ENCODE assay signal across 14 cellular contexts in the genomic region with DNA sequence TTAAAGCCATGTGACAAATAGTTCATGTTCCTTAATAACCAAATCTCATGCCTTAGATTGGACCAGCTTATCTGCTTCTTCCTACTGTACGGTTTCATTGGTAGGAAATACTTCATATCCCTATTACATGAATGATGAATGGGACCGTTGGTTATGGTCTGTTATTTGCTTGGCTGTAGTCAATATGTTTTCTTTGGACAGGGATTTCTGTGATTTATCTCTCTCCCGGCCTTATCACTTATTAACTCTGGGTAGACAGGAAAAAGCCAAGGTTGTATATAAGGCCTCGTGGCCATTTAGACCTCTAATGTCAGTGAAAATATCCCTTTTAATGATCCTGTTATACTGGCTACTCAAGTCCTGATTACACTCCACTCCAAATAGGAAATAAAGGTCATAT.
"Had no signal": no experiment of that assay in that cellular context is flagged by ENCODE, and none has a peak within 500 bp of the region (broad histone marks: within the 10 kb centered on the region; RNA-seq: fewer than 3 reads in every experiment).

No MANE protein-coding gene starts in this region.

- H3K4me3 ChIP-seq: lower lobe of right lung, prostate gland, SK-N-MC, testis had no signal

- H3K4me1 ChIP-seq: prostate gland had no signal

- H3K27ac ChIP-seq: brain microvascular endothelial cell, lower lobe of right lung, prostate gland, SK-N-MC had no signal

- H3K36me3 Mint-ChIP-seq: activated naive CD4-positive, alpha-beta T cell treated with anti-CD3 and anti-CD28 coated beads, Interleukin-2, amount 50 U/mL, for 24 hours had no signal

- H3K27me3 Mint-ChIP-seq: activated naive CD4-positive, alpha-beta T cell treated with anti-CD3 and anti-CD28 coated beads, Interleukin-2, amount 50 U/mL, for 24 hours had no signal

- ATAC-seq: lower lobe of right lung; naive thymus-derived CD4-positive, alpha-beta T cell; stimulated activated naive CD8-positive, alpha-beta T cell treated with anti-CD3 and anti-CD28 coated beads, Interleukin-15, Interleukin-2, amounts not matched to agents 100 U/mL and 50 U/mL, for 24 hours had no signal

- H3K4me3 Mint-ChIP-seq: activated CD4-positive, alpha-beta T cell treated with anti-CD3 and anti-CD28 coated beads, Interleukin-2, amount 10 ng/mL, durations not matched to agents 7 days and 5 days; activated naive CD4-positive, alpha-beta T cell treated with anti-CD3 and anti-CD28 coated beads, Interleukin-2, amount 50 U/mL, for 24 hours; naive thymus-derived CD4-positive, alpha-beta T cell; T-helper 1 cell treated with Interleukin-12 subunit alpha and Interleukin-12 subunit beta and Interleukin-4 antibody, amounts not matched to agents 30 μg/mL and 1 μg/mL, for 36 hours had no signal

- H3K36me3 ChIP-seq: brain microvascular endothelial cell, lower lobe of right lung, prostate gland had no signal

- H3K9me3 ChIP-seq: lower lobe of right lung, prostate gland, testis had no signal

- H3K27me3 ChIP-seq: brain microvascular endothelial cell, testis had no signal

- DNase-seq: activated CD4-positive, alpha-beta T cell treated with anti-CD3 and anti-CD28 coated beads, Interleukin-2, amount 10 ng/mL, durations not matched to agents 7 days and 5 days; activated CD4-positive, CD25-positive, alpha-beta regulatory T cell; amniotic stem cell; brain microvascular endothelial cell; lower lobe of right lung; naive thymus-derived CD4-positive, alpha-beta T cell; stimulated activated CD4-positive, alpha-beta T cell treated with anti-CD3 and anti-CD28 coated beads, Interleukin-2, amount 100 ng/mL, for 48 hours; stimulated activated CD8-positive, alpha-beta memory T cell treated with anti-CD3 and anti-CD28 coated beads, Interleukin-4, amount 100 ng/mL, for 48 hours; stimulated activated naive CD8-positive, alpha-beta T cell treated with anti-CD3 and anti-CD28 coated beads, Interleukin-15, Interleukin-2, amounts not matched to agents 100 U/mL and 50 U/mL, for 24 hours; testis had no signal

- H3K9me3 Mint-ChIP-seq: activated CD4-positive, alpha-beta T cell treated with anti-CD3 and anti-CD28 coated beads, Interleukin-2, amount 10 ng/mL, durations not matched to agents 7 days and 5 days; activated naive CD4-positive, alpha-beta T cell treated with anti-CD3 and anti-CD28 coated beads, Interleukin-2, amount 50 U/mL, for 24 hours; T-helper 1 cell treated with Interleukin-12 subunit alpha and Interleukin-12 subunit beta and Interleukin-4 antibody, amounts not matched to agents 30 μg/mL and 1 μg/mL, for 36 hours had no signal

- H3K27ac Mint-ChIP-seq: activated CD4-positive, alpha-beta T cell treated with anti-CD3 and anti-CD28 coated beads, Interleukin-2, amount 10 ng/mL, durations not matched to agents 7 days and 5 days; activated naive CD4-positive, alpha-beta T cell treated with anti-CD3 and anti-CD28 coated beads, Interleukin-2, amount 50 U/mL, for 24 hours; naive thymus-derived CD4-positive, alpha-beta T cell; T-helper 1 cell treated with Interleukin-12 subunit alpha and Interleukin-12 subunit beta and Interleukin-4 antibody, amounts not matched to agents 30 μg/mL and 1 μg/mL, for 36 hours had no signal
